Comparison of ENCODE assay signal across 7 cellular contexts in genomic region chrX:136200466-136200865, GRCh38. TPM values are rescaled to one million over a fixed set of nuclear protein-coding genes. Genes with fewer than 3 reads are reported as not detected.
DNase-seq lines count a peak whose midpoint lies in the region; ATAC-seq, FAIRE-seq and TF ChIP-seq lines count a peak whose summit lies in the region.

No MANE protein-coding gene starts in this region.

- H3K79me2 ChIP-seq in OCI-LY7 (ENCODE audit: insufficient read depth, low read depth, low read length): no peaks in the 10 kb centered on the region

- DNase-seq in GM19239 (ENCODE audit: insufficient read length, low spot score): no peak
- DNase-seq in OCI-LY7 (ENCODE audit: low spot score): peak; percentile 1
- peak; percentile 60 for DNase-seq in fibroblast of mammary gland (ENCODE audit: low read depth)
- DNase-seq in stimulated activated effector memory CD8-positive, alpha-beta T cell treated with anti-CD3 and anti-CD28 coated beads, Interleukin-12 subunit alpha, Interleukin-12 subunit beta, amount 100 ng/mL, for 72 hours (ENCODE audit: low spot score in 2 of 2): no peak
- no peak for DNase-seq in NCI-H1048 (lab: John Stamatoyannopoulos, UW)
- no peak for DNase-seq in naive thymus-derived CD8-positive, alpha-beta T cell

- no peaks in the 10 kb centered on the region for H3K9me3 ChIP-seq in OCI-LY7 (ENCODE audit: low read length)

- H4K20me1 ChIP-seq in OCI-LY7 (ENCODE audit: insufficient read depth, low read length): no peaks in the 10 kb centered on the region

- CTCF ChIA-PET in OCI-LY7 (lab: Charles Lee; ENCODE audit: unreplicated experiment): no interaction called here

- ATAC-seq in stimulated activated effector memory CD8-positive, alpha-beta T cell treated with anti-CD3 and anti-CD28 coated beads, Interleukin-12 subunit alpha, Interleukin-12 subunit beta, amount 100 ng/mL, for 72 hours: peak; percentile 47
- no peak for ATAC-seq in GM21576 (IDR thresholded peaks at IDR 0.05; ENCODE audit: unreplicated experiment)
- ATAC-seq in naive thymus-derived CD8-positive, alpha-beta T cell: no peak

- H3K9me3 Mint-ChIP-seq in stimulated activated effector memory CD8-positive, alpha-beta T cell treated with anti-CD3 and anti-CD28 coated beads, Interleukin-12 subunit alpha, Interleukin-12 subunit beta, amount 100 ng/mL, for 72 hours: no peaks in the 10 kb centered on the region
- H3K9me3 Mint-ChIP-seq in naive thymus-derived CD8-positive, alpha-beta T cell: no peaks in the 10 kb centered on the region

- no peaks in the 10 kb centered on the region for H3K4me1 ChIP-seq in OCI-LY7 (ENCODE audit: insufficient read depth, low read length, poor library complexity, severe bottlenecking)

- no TSS peak for BruUV-seq in OCI-LY7 (replicated peaks; lab: Mats Ljungman, UMichigan)

- H3K4me3 Mint-ChIP-seq in stimulated activated effector memory CD8-positive, alpha-beta T cell treated with anti-CD3 and anti-CD28 coated beads, Interleukin-12 subunit alpha, Interleukin-12 subunit beta, amount 100 ng/mL, for 72 hours: no peak overlapping the region
- H3K4me3 Mint-ChIP-seq in naive thymus-derived CD8-positive, alpha-beta T cell: no peak overlapping the region

- peak; percentile 52 for FAIRE-seq in GM19239 (lab: Jason Lieb, UNC)

- H3K36me3 Mint-ChIP-seq in stimulated activated effector memory CD8-positive, alpha-beta T cell treated with anti-CD3 and anti-CD28 coated beads, Interleukin-12 subunit alpha, Interleukin-12 subunit beta, amount 100 ng/mL, for 72 hours: no peaks in the 10 kb centered on the region
- no peaks in the 10 kb centered on the region for H3K36me3 Mint-ChIP-seq in naive thymus-derived CD8-positive, alpha-beta T cell

- POLR2A ChIA-PET in OCI-LY7 (lab: Charles Lee): no interaction called here
- POLR2A ChIA-PET in naive thymus-derived CD8-positive, alpha-beta T cell (lab: Charles Lee): no interaction called here

- H3K36me3 ChIP-seq in OCI-LY7 (ENCODE audit: insufficient read depth, low read length): no peaks in the 10 kb centered on the region

- no peak overlapping the region for H2AFZ ChIP-seq in OCI-LY7 (ENCODE audit: low read length)

- no peak overlapping the region for H3K27ac Mint-ChIP-seq in stimulated activated effector memory CD8-positive, alpha-beta T cell treated with anti-CD3 and anti-CD28 coated beads, Interleukin-12 subunit alpha, Interleukin-12 subunit beta, amount 100 ng/mL, for 72 hours
- no peak overlapping the region for H3K27ac Mint-ChIP-seq in naive thymus-derived CD8-positive, alpha-beta T cell

- intact Hi-C loops in OCI-LY7 (cut with micrococcal nuclease; ENCODE audit: unreplicated experiment): loop anchor here (5.0 kb wide), 1 partner anchor 173 kb away; no protein-coding TSS in a partner anchor

- no peaks in the 10 kb centered on the region for H3K27me3 Mint-ChIP-seq in naive thymus-derived CD8-positive, alpha-beta T cell

- TF ChIP-seq CTCF in OCI-LY7 (conservative IDR thresholded peaks at IDR 0.05; ENCODE audit: low read length) (peak; percentile 63), fibroblast of mammary gland (conservative IDR thresholded peaks at IDR 0.05; ENCODE audit: control insufficient read depth, insufficient read depth, low read depth, low read length) (peak; percentile 54)

- H3K4me1 Mint-ChIP-seq in stimulated activated effector memory CD8-positive, alpha-beta T cell treated with anti-CD3 and anti-CD28 coated beads, Interleukin-12 subunit alpha, Interleukin-12 subunit beta, amount 100 ng/mL, for 72 hours: peaks cover 13% of the 10 kb centered on the region
- peaks cover 9 to 24% (median 21%) of the 10 kb centered on the region in 4 donors for H3K4me1 Mint-ChIP-seq in naive thymus-derived CD8-positive, alpha-beta T cell

- H3K4me3 ChIP-seq in OCI-LY7 (ENCODE audit: low read depth, low read length, poor library complexity, severe bottlenecking) (no peak overlapping the region), fibroblast of mammary gland (ENCODE audit: control insufficient read depth, low read depth, low read length) (no peak overlapping the region)

- H3K27ac ChIP-seq in OCI-LY7 (ENCODE audit: low read depth, low read length, poor library complexity, severe bottlenecking): no peak overlapping the region

- H3K4me2 ChIP-seq in OCI-LY7 (ENCODE audit: low read length): no peak overlapping the region

- H3K9me2 ChIP-seq in OCI-LY7 (ENCODE audit: insufficient read depth, low read length): no peaks in the 10 kb centered on the region

RNA-seq across cellular contexts. Expression of gene MAP7D3, which starts 50.7 kb away (rescaled TPM):
- 7.7 and 11.9 TPM in 2 replicates for total RNA-seq in OCI-LY7 (2014; rRNA removed; shearing (Covaris generic))
- 15.6 and 16.5 TPM in 2 replicates for total RNA-seq in OCI-LY7 (2022)
- 1 to 10 TPM; 7.7 to 8.3 TPM for total RNA-seq in naive thymus-derived CD8-positive, alpha-beta T cell
- 1 to 10 TPM; 3.5 to 5.6 (median 4.2) TPM for polyA plus RNA-seq in naive thymus-derived CD8-positive, alpha-beta T cell

RNA-seq across cellular contexts. Expression of gene FHL1, which starts 53.1 kb away (rescaled TPM):
- total RNA-seq in OCI-LY7 (2014; rRNA removed; shearing (Covaris generic)): 0.21 TPM in 1 of 2 replicates, not detected in the other
- total RNA-seq in OCI-LY7 (2022): 1.4 and 2.2 TPM in 2 replicates
- total RNA-seq in naive thymus-derived CD8-positive, alpha-beta T cell: 10 to 100 TPM; 10.8 to 12.8 TPM
- polyA plus RNA-seq in naive thymus-derived CD8-positive, alpha-beta T cell: 10 to 100 TPM; 14.9 to 16.6 (median 16.5) TPM

Comparison
In these comparisons a context has a peak if more than half of its experiments do, and no peak if none do; other contexts are left out.
1. DNase-seq: peak in OCI-LY7 (single experiment) and fibroblast of mammary gland (single experiment); none in GM19239 (single experiment), stimulated activated effector memory CD8-positive, alpha-beta T cell treated with anti-CD3 and anti-CD28 coated beads, Interleukin-12 subunit alpha, Interleukin-12 subunit beta, amount 100 ng/mL, for 72 hours (0 of 2), NCI-H1048 (single experiment) and naive thymus-derived CD8-positive, alpha-beta T cell (0 of 10).